9 cellular contexts compared by ENCODE assay signal in genomic region chrX:46637937-46638336, GRCh38.
DNase-seq lines count a peak whose midpoint lies in the region; ATAC-seq, FAIRE-seq and TF ChIP-seq lines count a peak whose summit lies in the region.
"Had no signal": no experiment of that assay in that cellular context is flagged by ENCODE, and none has a peak within 500 bp of the region (broad histone marks: within the 10 kb centered on the region; RNA-seq: fewer than 3 reads in every experiment).

No MANE protein-coding gene starts in this region.

- H3K4me1 ChIP-seq in K562 (replicated peaks in 1 of 2; ENCODE audit: control insufficient read depth in 2 of 2, insufficient read depth in 2 of 2, low read length in 2 of 2) (no peaks in the 10 kb centered on the region), tibial artery (no peaks in the 10 kb centered on the region)

- TF ChIP-seq CTCF in GM13977 (IDR thresholded peaks at IDR 0.05; ENCODE audit: extremely low read depth, insufficient read depth, missing control alignments) (no peak), K562 (IDR thresholded peaks at IDR 0.05 in 2 of 3, conservative IDR thresholded peaks at IDR 0.05 in 1 of 3; ENCODE audit: insufficient read depth in 2 of 3, low read depth in 1 of 3, low read length in 3 of 3) (no peak), tibial artery (IDR thresholded peaks at IDR 0.05) (no peak)

- H3K4me2 ChIP-seq in K562 (ENCODE audit: insufficient read depth, low read length), result no peak overlapping the region

- BruUV-seq in K562 (replicated peaks; lab: Mats Ljungman, UMichigan), result no TSS peak

- no peaks in the 10 kb centered on the region for H3K9me1 ChIP-seq in K562 (ENCODE audit: control insufficient read depth, insufficient read depth, low read length)

- H2AFZ ChIP-seq in K562 (ENCODE audit: low read depth, low read length), result no peak overlapping the region

- no peak overlapping the region for H3K27ac ChIP-seq in K562 (ENCODE audit: extremely low read depth, low read depth, low read length)
- H3K27ac ChIP-seq in tibial artery, result no peak overlapping the region

- POLR2A ChIA-PET in K562 (lab: Yijun Ruan, JAX), result no interaction called here

- no peak for TF ChIP-seq EP300 in K562 (IDR thresholded peaks at IDR 0.05; ENCODE audit: low read length)

- H3K9me3 ChIP-seq in K562 (replicated peaks; ENCODE audit: control insufficient read depth, insufficient read depth, low read depth, low read length) (no peaks in the 10 kb centered on the region), tibial artery (no peaks in the 10 kb centered on the region)

- H3K79me2 ChIP-seq in K562 (ENCODE audit: control insufficient read depth, insufficient read depth, low read length), result no peaks in the 10 kb centered on the region

- H3K36me3 ChIP-seq in K562 (ENCODE audit: control insufficient read depth, insufficient read depth, low read length) (no peaks in the 10 kb centered on the region), tibial artery (no peaks in the 10 kb centered on the region)

- H3K27me3 ChIP-seq in K562 (ENCODE audit: control insufficient read depth in 2 of 2, insufficient read depth in 2 of 2, low read length in 2 of 2) (no peaks in the 10 kb centered on the region), tibial artery (no peaks in the 10 kb centered on the region)

- in situ Hi-C loops in GM13977 (cut with MboI; ENCODE audit: low pct_unique_long_range_greater_than_20kb, low sequenced_read_pairs, unreplicated experiment) (loop anchor here (10.0 kb wide), 1 partner anchor 83 kb away; no protein-coding TSS in a partner anchor), K562 (cut with MboI) (no loop called here)

- TF ChIP-seq RAD21 in K562 (CRISPR knock-in tag; conservative IDR thresholded peaks at IDR 0.05 in 1 of 2, IDR thresholded peaks at IDR 0.05 in 1 of 2), result no peak

- no peak for TF ChIP-seq POLR2A in K562 (conservative IDR thresholded peaks at IDR 0.05)

- ATAC-seq in GM21360 (IDR thresholded peaks at IDR 0.05; ENCODE audit: unreplicated experiment) (peak; percentile 63), HG03520 (IDR thresholded peaks at IDR 0.05; ENCODE audit: unreplicated experiment) (peak; percentile 66), K562 (no peak), GM21381 (IDR thresholded peaks at IDR 0.05; ENCODE audit: unreplicated experiment) (no peak)

- WGBS in K562 (ENCODE audit: insufficient coverage, low coverage, missing lambda C conversion rate), result 3% methylated on average over 2 of the region's 2 CpGs

- no peaks in the 10 kb centered on the region for H4K20me1 ChIP-seq in K562 (replicated peaks; ENCODE audit: control insufficient read depth, insufficient read depth, low read length)

- intact Hi-C loops in K562 (cut with micrococcal nuclease), result no loop called here
- intact Hi-C loops in tibial artery (cut with DNase I; ENCODE audit: low total_unique reads), result no loop called here

- no peak for FAIRE-seq in K562 (lab: Jason Lieb, UNC)

- CTCF ChIA-PET in K562 (lab: Yijun Ruan, JAX; ENCODE audit: low intra/inter-chr PET ratio), result no interaction called here

- DNase-seq in GM13977 (ENCODE audit: low spot score) (peak; percentile 38), K562 (ENCODE audit: extremely low read depth in 1 of 4, low spot score in 3 of 4) (peak in 3 of 4 experiments; percentile 1 to 11 (median 7)), NCI-H1092 (lab: John Stamatoyannopoulos, UW) (no peak), tibial artery (no peak), NCI-H2171 treated with DMSO at 0.1 percent for 48 hours (lab: John Stamatoyannopoulos, UW) (no peak)
- DNase-seq: DND-41 had no signal

- no peak overlapping the region for H3K9ac ChIP-seq in K562 (ENCODE audit: insufficient read depth in 1 of 2, low read depth in 2 of 2, low read length in 2 of 2)

- H3K4me3 ChIP-seq in K562 (no peak overlapping the region), tibial artery (no peak overlapping the region)

TF ChIP-seq in K562, 482 proteins besides CTCF, POLR2A, EP300 and RAD21:
- no peak for TF ChIP-seq ZNF740 (CRISPR knock-in tag; IDR thresholded peaks at IDR 0.05)
- no peak for TF ChIP-seq ZNF740 (tag; IDR thresholded peaks at IDR 0.05)
- peak; percentile 29; the same call in 1 of the 2 replicates for TF ChIP-seq JUND (IDR thresholded peaks at IDR 0.05; ENCODE audit: borderline replicate concordance, low read depth, low read length)
- peak; percentile 59; the same call in 2 of the 3 replicates for TF ChIP-seq JUND (tag; IDR thresholded peaks at IDR 0.05; ENCODE audit: borderline replicate concordance, low read depth, low read length)
- TF ChIP-seq FOSL1 (tag; conservative IDR thresholded peaks at IDR 0.05), result peak; percentile 71
TF ChIP-seq in K562: peak in this region for 2.

Comparison
In these comparisons a context has a peak if more than half of its experiments do, and no peak if none do; other contexts are left out.
1. DNase-seq: peak in GM13977 (single experiment) and K562 (3 of 4); none in NCI-H1092 (single experiment), tibial artery (0 of 2) and NCI-H2171 treated with DMSO at 0.1 percent for 48 hours (single experiment).
2. ATAC-seq: peak in GM21360 (single experiment) and HG03520 (single experiment); none in K562 (single experiment) and GM21381 (single experiment).